Comparison of ENCODE assay signal across 8 cellular contexts in the genomic region with DNA sequence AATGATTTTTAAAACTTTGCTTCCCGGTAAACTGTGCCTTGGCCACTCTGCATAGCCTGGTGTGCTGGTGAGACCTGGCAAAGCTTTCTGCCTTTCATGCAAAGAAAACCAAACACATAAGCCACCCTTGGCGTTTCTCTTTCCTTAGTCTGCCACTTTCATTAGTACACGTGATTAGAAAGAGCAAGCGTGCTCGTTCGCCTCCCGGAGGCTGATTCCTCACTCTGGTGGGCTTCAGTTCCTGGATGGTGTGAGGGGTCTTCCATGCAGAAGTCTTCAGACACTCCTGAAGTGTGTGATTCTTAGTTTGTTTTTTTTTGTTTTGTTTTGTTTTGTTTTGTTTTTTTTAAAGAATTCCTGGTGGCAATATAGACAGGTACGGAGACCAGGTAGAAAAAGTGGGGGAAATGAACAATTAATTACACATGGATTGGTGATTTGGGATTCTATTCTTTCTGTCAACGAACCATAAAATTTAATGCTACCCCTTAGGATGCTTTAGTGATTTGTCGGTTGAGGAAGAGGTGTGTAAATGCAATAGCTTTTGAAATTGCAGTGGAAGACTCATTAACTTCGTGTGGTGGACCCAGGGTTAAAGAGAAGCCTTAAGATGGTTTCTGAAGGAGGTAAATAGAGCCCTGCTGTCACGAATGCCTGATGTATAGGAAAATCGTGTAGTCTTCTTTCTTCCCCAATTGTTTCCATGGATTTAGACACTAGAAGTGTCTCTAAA. TPM values are rescaled to one million over a fixed set of nuclear protein-coding genes. Genes with fewer than 3 reads are reported as not detected.
A peak's percentile ranks its signal among the peaks of the same experiment; 100 is the strongest.
DNase-seq lines count a peak whose midpoint lies in the region; ATAC-seq and TF ChIP-seq lines count a peak whose summit lies in the region.

No MANE protein-coding gene starts in this region.

- H3K4me1 ChIP-seq in DND-41 (ENCODE audit: insufficient read depth, low read length) (peaks cover 64% of the 10 kb centered on the region), hepatocyte (ENCODE audit: insufficient read depth) (peaks cover 18% of the 10 kb centered on the region)

- H3K27me3 ChIP-seq in DND-41 (ENCODE audit: insufficient read depth, low read length, poor library complexity) (no peaks in the 10 kb centered on the region), hepatocyte (no peaks in the 10 kb centered on the region)

- peak; percentile 60 for DNase-seq in DND-41
- peak; percentile 43 for DNase-seq in HuH-7 (ENCODE audit: low spot score)
- no peak for DNase-seq in activated CD8-positive, alpha-beta memory T cell treated with anti-CD3 and anti-CD28 coated beads, Interleukin-2, amount 10 ng/mL, durations not matched to agents 7 days and 5 days
- peak; percentile 19 for DNase-seq in hepatocyte (ENCODE audit: low spot score)
- no peak for DNase-seq in hippocampal formation (lab: John Stamatoyannopoulos, UW)

- H3K4me2 ChIP-seq in DND-41 (ENCODE audit: insufficient read depth, low read length) (peak overlapping the region; percentile 84), hepatocyte (peak overlapping the region; percentile 86)

- 43% methylated on average over 13 of the region's 13 CpGs for WGBS in hepatocyte (ENCODE audit: low lambda C conversion rate, missing lambda C conversion rate)

- CTCF ChIA-PET in activated CD8-positive, alpha-beta memory T cell treated with anti-CD3 and anti-CD28 coated beads, Interleukin-2, amount 10 ng/mL, durations not matched to agents 7 days and 5 days (lab: Charles Lee) = interaction anchor here (1.1 to 1.4 kb wide), 3 partner anchors 9 to 511 kb away, joined by 3 to 4 read pairs (median 3); a partner anchor contains a TSS

- no peaks in the 10 kb centered on the region for H3K9me3 ChIP-seq in DND-41 (ENCODE audit: insufficient read depth, low read length, severe bottlenecking)
- no peaks in the 10 kb centered on the region for H3K9me3 ChIP-seq in hepatocyte (ENCODE audit: low read depth)

- H4K20me1 ChIP-seq in DND-41 (ENCODE audit: insufficient read depth, low read length) = peaks cover 67% of the 10 kb centered on the region
- H4K20me1 ChIP-seq in hepatocyte (ENCODE audit: insufficient read depth, poor library complexity, severe bottlenecking) = peaks cover 54% of the 10 kb centered on the region

- peaks cover 5% of the 10 kb centered on the region for H3K27me3 Mint-ChIP-seq in activated CD8-positive, alpha-beta memory T cell treated with anti-CD3 and anti-CD28 coated beads, Interleukin-2, amount 10 ng/mL, durations not matched to agents 7 days and 5 days
- H3K27me3 Mint-ChIP-seq in stimulated activated memory B cell treated with anti-CD40 and anti-IgM and Interleukin-4, amounts not matched to agents 10 μg/mL and 1 μg/mL and 100 μg/mL, for 72 hours = no peaks in the 10 kb centered on the region

- H3K9me3 Mint-ChIP-seq in activated CD8-positive, alpha-beta memory T cell treated with anti-CD3 and anti-CD28 coated beads, Interleukin-2, amount 10 ng/mL, durations not matched to agents 7 days and 5 days (ENCODE audit: low read depth) = peaks cover 6% of the 10 kb centered on the region
- no peaks in the 10 kb centered on the region for H3K9me3 Mint-ChIP-seq in stimulated activated memory B cell treated with anti-CD40 and anti-IgM and Interleukin-4, amounts not matched to agents 10 μg/mL and 1 μg/mL and 100 μg/mL, for 72 hours

- peak overlapping the region; percentile 93 for H3K9ac ChIP-seq in DND-41 (ENCODE audit: low read depth, low read length)

- H3K79me2 ChIP-seq in DND-41 (ENCODE audit: insufficient read depth, low read length) (peaks cover 74% of the 10 kb centered on the region), hepatocyte (peaks cover 66% of the 10 kb centered on the region)

- TF ChIP-seq CTCF in DND-41 (IDR thresholded peaks at IDR 0.05; ENCODE audit: borderline replicate concordance, extremely low read depth, low read length, poor library complexity, severe bottlenecking) (peak; percentile 57), hepatocyte (IDR thresholded peaks at IDR 0.05; ENCODE audit: poor library complexity) (peak; percentile 29)

- peak; percentile 31 for ATAC-seq in DND-41 (ENCODE audit: insufficient read depth, low read depth)
- ATAC-seq in activated CD8-positive, alpha-beta memory T cell treated with anti-CD3 and anti-CD28 coated beads, Interleukin-2, amount 10 ng/mL, durations not matched to agents 7 days and 5 days = no peak
- ATAC-seq in stimulated activated memory B cell treated with anti-CD40 and anti-IgM and Interleukin-4, amounts not matched to agents 10 μg/mL and 1 μg/mL and 100 μg/mL, for 72 hours = no peak
- ATAC-seq in GM18502 (IDR thresholded peaks at IDR 0.05; ENCODE audit: poor library complexity, unreplicated experiment) = no peak
- ATAC-seq in HG02852 (IDR thresholded peaks at IDR 0.05; ENCODE audit: unreplicated experiment) = no peak

- no peaks in the 10 kb centered on the region for H3K36me3 Mint-ChIP-seq in activated CD8-positive, alpha-beta memory T cell treated with anti-CD3 and anti-CD28 coated beads, Interleukin-2, amount 10 ng/mL, durations not matched to agents 7 days and 5 days
- H3K36me3 Mint-ChIP-seq in stimulated activated memory B cell treated with anti-CD40 and anti-IgM and Interleukin-4, amounts not matched to agents 10 μg/mL and 1 μg/mL and 100 μg/mL, for 72 hours = peaks cover 5% of the 10 kb centered on the region

- H3K4me3 ChIP-seq in DND-41 (ENCODE audit: low read depth in 1 of 2, low read length in 2 of 2) = peak overlapping the region; percentile 72 to 79
- peak overlapping the region; percentile 97 for H3K4me3 ChIP-seq in hepatocyte

- H3K4me3 Mint-ChIP-seq in activated CD8-positive, alpha-beta memory T cell treated with anti-CD3 and anti-CD28 coated beads, Interleukin-2, amount 10 ng/mL, durations not matched to agents 7 days and 5 days = peak overlapping the region; percentile 82
- H3K4me3 Mint-ChIP-seq in stimulated activated memory B cell treated with anti-CD40 and anti-IgM and Interleukin-4, amounts not matched to agents 10 μg/mL and 1 μg/mL and 100 μg/mL, for 72 hours = peak overlapping the region; percentile 96

- peaks cover 25% of the 10 kb centered on the region for H3K4me1 Mint-ChIP-seq in activated CD8-positive, alpha-beta memory T cell treated with anti-CD3 and anti-CD28 coated beads, Interleukin-2, amount 10 ng/mL, durations not matched to agents 7 days and 5 days
- H3K4me1 Mint-ChIP-seq in stimulated activated memory B cell treated with anti-CD40 and anti-IgM and Interleukin-4, amounts not matched to agents 10 μg/mL and 1 μg/mL and 100 μg/mL, for 72 hours = peaks cover 73% of the 10 kb centered on the region

- H3K36me3 ChIP-seq in DND-41 (ENCODE audit: insufficient read depth, low read length) (peaks cover 43% of the 10 kb centered on the region), hepatocyte (replicated peaks; ENCODE audit: insufficient read depth, low read depth) (no peaks in the 10 kb centered on the region)

- H2AFZ ChIP-seq in DND-41 (ENCODE audit: low read depth, low read length) = no peak overlapping the region
- no peak overlapping the region for H2AFZ ChIP-seq in hepatocyte

- no peak overlapping the region for H3K27ac Mint-ChIP-seq in activated CD8-positive, alpha-beta memory T cell treated with anti-CD3 and anti-CD28 coated beads, Interleukin-2, amount 10 ng/mL, durations not matched to agents 7 days and 5 days
- H3K27ac Mint-ChIP-seq in stimulated activated memory B cell treated with anti-CD40 and anti-IgM and Interleukin-4, amounts not matched to agents 10 μg/mL and 1 μg/mL and 100 μg/mL, for 72 hours = peak overlapping the region; percentile 76

- no peaks in the 10 kb centered on the region for H3K9me2 ChIP-seq in hepatocyte (replicated peaks; ENCODE audit: insufficient read depth)

- peak overlapping the region; percentile 92 for H3K27ac ChIP-seq in DND-41 (ENCODE audit: low read length)
- H3K27ac ChIP-seq in hepatocyte = no peak overlapping the region

RNA-seq across cellular contexts. Expression of a gene that starts 2.1 kb away (rescaled TPM):
- total RNA-seq in activated CD8-positive, alpha-beta memory T cell treated with anti-CD3 and anti-CD28 coated beads, Interleukin-2, amount 10 ng/mL, durations not matched to agents 7 days and 5 days = 10 to 100 TPM; 25.0 to 30.2 TPM
- 77.9 and 96.7 TPM in 2 replicates for total RNA-seq in hepatocyte
- polyA plus RNA-seq in hepatocyte = 131 and 143 TPM in 2 replicates

Comparison
In these comparisons a context has a peak if more than half of its experiments do, and no peak if none do; other contexts are left out.
1. DNase-seq: peak in DND-41 (single experiment), HuH-7 (single experiment) and hepatocyte (single experiment); none in activated CD8-positive, alpha-beta memory T cell treated with anti-CD3 and anti-CD28 coated beads, Interleukin-2, amount 10 ng/mL, durations not matched to agents 7 days and 5 days (single experiment) and hippocampal formation (0 of 2).